ENCODE assay signal across 8 cellular contexts in genomic region chr9:33473216-33473615, GRCh38. TPM values are rescaled to one million over a fixed set of nuclear protein-coding genes. Genes with fewer than 3 reads are reported as not detected.
DNase-seq lines count a peak whose midpoint lies in the region; ATAC-seq and TF ChIP-seq lines count a peak whose summit lies in the region.

No MANE protein-coding gene starts in this region.

- ATAC-seq in T-cell (replicated peaks in 1 of 4) (no peak), gastrocnemius medialis (no peak)

- H3K4me1 ChIP-seq in gastrocnemius medialis: peaks cover 11 to 12% of the 10 kb centered on the region in 2 donors

- H3K9me3 ChIP-seq in gastrocnemius medialis: no peaks in the 10 kb centered on the region

- H3K4me1 Mint-ChIP-seq in T-cell: peaks cover 26 to 33% (median 31%) of the 10 kb centered on the region in 3 donors
- H3K4me1 Mint-ChIP-seq in glutamatergic neuron (ENCODE audit: low read depth, unreplicated experiment): peaks cover 5% of the 10 kb centered on the region

- no peaks in the 10 kb centered on the region for H3K9me3 Mint-ChIP-seq in T-cell
- peaks cover 3% of the 10 kb centered on the region for H3K9me3 Mint-ChIP-seq in glutamatergic neuron (ENCODE audit: unreplicated experiment)

- DNase-seq in GM12864 (ENCODE audit: low read depth) (no peak), T-cell (no peak), glutamatergic neuron (no peak), gastrocnemius medialis (no peak), superior temporal gyrus (ENCODE audit: extremely low spot score) (no peak), AG20443 (ENCODE audit: low spot score) (no peak), NCI-H2227 treated with DMSO at 0.1 percent for 48 hours (lab: John Stamatoyannopoulos, UW) (no peak)
- no peak for DNase-seq in activated CD8-positive, alpha-beta memory T cell treated with anti-CD3 and anti-CD28 coated beads, Interleukin-2, amount 50 U/mL, for 48 hours

- POLR2A ChIA-PET in T-cell (lab: Charles Lee): interaction anchor here (0.6 to 1.8 kb wide), 12 partner anchors 9 to 183 kb away, joined by 3 to 12 read pairs (median 4); partner anchors contain the start of genes NFX1 (in 2 of the 2) and AQP3 (in 1 of the 2)

- intact Hi-C loops in gastrocnemius medialis (cut with DNase I; ENCODE audit: low total_unique reads): no loop called here

- no peaks in the 10 kb centered on the region for H3K27me3 ChIP-seq in gastrocnemius medialis

- no peak for TF ChIP-seq CTCF in GM12864 (IDR thresholded peaks at IDR 0.05; ENCODE audit: low read depth, low read length, missing control alignments)
- TF ChIP-seq CTCF in glutamatergic neuron (IDR thresholded peaks at IDR 0.05; ENCODE audit: partially characterized antibody, unreplicated experiment): no peak
- TF ChIP-seq CTCF in gastrocnemius medialis (IDR thresholded peaks at IDR 0.05 in 4 of 5, conservative IDR thresholded peaks at IDR 0.05 in 1 of 5): no peak

- H3K4me3 ChIP-seq in GM12864 (ENCODE audit: low read depth, low read length): peak overlapping the region; percentile 88
- H3K4me3 ChIP-seq in gastrocnemius medialis: peak overlapping the region; percentile 66 to 100 (median 84)

- peak overlapping the region; percentile 89 to 99 (median 99) for H3K4me3 Mint-ChIP-seq in T-cell
- H3K4me3 Mint-ChIP-seq in glutamatergic neuron (ENCODE audit: unreplicated experiment): peak overlapping the region; percentile 100

- no peak for TF ChIP-seq POLR2A in gastrocnemius medialis (IDR thresholded peaks at IDR 0.05)

- CTCF ChIA-PET in T-cell (lab: Charles Lee): interaction anchor here (0.7 to 5.1 kb wide), 16 partner anchors 9 to 985 kb away, joined by 3 to 33 read pairs (median 5); partner anchors contain the start of genes AQP3 (in 2 of the 2), DNAI1 (in 1 of the 2), FAM219A (in 1 of the 2) and NFX1 (in 1 of the 2)

- peak overlapping the region; percentile 80 to 86 (median 80) for H3K27ac ChIP-seq in gastrocnemius medialis

- peaks cover 0 to 41% of the 10 kb centered on the region in 2 donors for H3K36me3 ChIP-seq in gastrocnemius medialis

- no peaks in the 10 kb centered on the region for H3K27me3 Mint-ChIP-seq in T-cell
- peaks cover 2% of the 10 kb centered on the region for H3K27me3 Mint-ChIP-seq in glutamatergic neuron (ENCODE audit: unreplicated experiment)

- peak overlapping the region; percentile 96 to 99 for H3K27ac Mint-ChIP-seq in T-cell
- H3K27ac Mint-ChIP-seq in glutamatergic neuron (ENCODE audit: unreplicated experiment): peak overlapping the region; percentile 93

- in situ Hi-C loops in gastrocnemius medialis (cut with MboI; ENCODE audit: low sequenced_read_pairs in 4 of 4): loop anchor here in 2 of 4 donors (10.0 to 25.0 kb wide), 2 partner anchors 178 to 186 kb away; partner anchors contain the start of gene NFX1 (in 2 of the 2)

- H3K36me3 Mint-ChIP-seq in T-cell (peaks cover 27% of the 10 kb centered on the region), glutamatergic neuron (ENCODE audit: unreplicated experiment) (no peaks in the 10 kb centered on the region)

RNA-seq across cellular contexts. Expression of gene NOL6, which starts 0.5 kb away (rescaled TPM):
- total RNA-seq in T-cell (10 to 100 TPM; 35.1 to 57.6 (median 47.1) TPM), glutamatergic neuron (ENCODE audit: unreplicated experiment) (25.6 TPM), gastrocnemius medialis (10 to 100 TPM; 18.1 to 36.3 (median 29.1) TPM)

RNA-seq across cellular contexts. Expression of gene AQP3, which starts 25.8 kb away (rescaled TPM):
- total RNA-seq in T-cell (100 to 1,000 TPM in 3 of 5 donors, 10 to 100 TPM in 2; 85.7 to 130 (median 111) TPM), glutamatergic neuron (ENCODE audit: unreplicated experiment) (2.9 TPM), gastrocnemius medialis (10 to 100 TPM in 2 of 4 donors, 1 to 10 TPM in 2; 1.7 to 24.2 (median 13.5) TPM)

RNA-seq across cellular contexts. Expression of gene ANKRD18B, which starts 50.8 kb away (rescaled TPM):
- total RNA-seq in T-cell (1 to 10 TPM in 3 of 5 donors, under 1 TPM in 1, not detected in 1; 0.76 to 2.6 (median 1.9) TPM), glutamatergic neuron (ENCODE audit: unreplicated experiment) (5.0 TPM), gastrocnemius medialis (1 to 10 TPM in 1 of 4 donors, under 1 TPM in 1, not detected in 2; 0.22 to 3.9 TPM)
